26 cellular contexts compared by ENCODE assay signal in the genomic region with DNA sequence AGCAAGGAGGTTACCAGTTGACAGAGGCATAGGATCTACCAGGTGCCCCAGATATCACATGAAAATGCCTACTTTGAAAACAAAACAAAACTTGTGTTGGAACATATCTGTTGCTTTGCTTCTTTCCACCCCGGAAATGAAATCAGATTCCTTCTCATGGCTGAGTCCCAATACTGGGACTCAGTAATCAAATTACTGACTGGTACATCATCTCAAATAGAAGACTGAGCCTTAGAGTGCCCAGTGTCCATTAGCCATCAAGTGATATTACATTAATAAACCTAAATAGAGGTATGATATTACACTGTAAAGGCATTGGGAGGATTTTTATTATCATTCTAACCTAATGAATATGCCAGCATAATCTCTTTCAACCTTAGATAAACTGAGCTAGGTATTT. TPM values are rescaled to one million over a fixed set of nuclear protein-coding genes. Genes with fewer than 3 reads are reported as not detected.
DNase-seq lines count a peak whose midpoint lies in the region; ATAC-seq, FAIRE-seq and TF ChIP-seq lines count a peak whose summit lies in the region.
"Had no signal": no experiment of that assay in that cellular context is flagged by ENCODE, and none has a peak within 500 bp of the region (broad histone marks: within the 10 kb centered on the region; RNA-seq: fewer than 3 reads in every experiment).

No MANE protein-coding gene starts in this region.

- H3K9me3 Mint-ChIP-seq in immature natural killer cell, result no peaks in the 10 kb centered on the region
- H3K9me3 Mint-ChIP-seq: HFFc6 had no signal

- H3K27me3 ChIP-seq in parathyroid adenoma (ENCODE audit: control insufficient read depth, insufficient read depth, low read length), result no peaks in the 10 kb centered on the region
- H3K27me3 ChIP-seq in skeletal muscle tissue (ENCODE audit: control insufficient read depth in 3 of 3, insufficient read depth in 3 of 3, low read length in 3 of 3), result no peaks in the 10 kb centered on the region
- H3K27me3 ChIP-seq in lower lobe of right lung (ENCODE audit: low read depth), result no peaks in the 10 kb centered on the region
- H3K27me3 ChIP-seq: BLaER1 had no signal

- no peaks in the 10 kb centered on the region for H3K4me1 Mint-ChIP-seq in immature natural killer cell
- H3K4me1 Mint-ChIP-seq: CD14-positive monocyte; CD4-positive, alpha-beta memory T cell had no signal

- H3K79me2 ChIP-seq in parathyroid adenoma, result no peaks in the 10 kb centered on the region

- TF ChIP-seq POLR2A in H54 (IDR thresholded peaks at IDR 0.05; ENCODE audit: low read depth, low read length), result no peak

- no peak overlapping the region for H3K4me3 Mint-ChIP-seq in immature natural killer cell
- H3K4me3 Mint-ChIP-seq: CD14-positive monocyte; CD4-positive, alpha-beta memory T cell; HFFc6 had no signal

- H2AFZ ChIP-seq in parathyroid adenoma, result peak overlapping the region; percentile 14

- H3K36me3 ChIP-seq in parathyroid adenoma (ENCODE audit: control insufficient read depth, insufficient read depth, low read length) (no peaks in the 10 kb centered on the region), skeletal muscle tissue (ENCODE audit: control insufficient read depth in 3 of 3, insufficient read depth in 3 of 3, low read length in 3 of 3) (no peaks in the 10 kb centered on the region), lower lobe of right lung (no peaks in the 10 kb centered on the region)
- H3K36me3 ChIP-seq: BLaER1 had no signal

- DNase-seq in H54 (ENCODE audit: insufficient read length, low spot score), result no peak
- DNase-seq in HEK293T (ENCODE audit: extremely low spot score), result no peak
- no peak for DNase-seq in immature natural killer cell
- no peak for DNase-seq in lower lobe of right lung
- DNase-seq in D721Med (ENCODE audit: insufficient read length, low spot score), result no peak
- DNase-seq: 8988T; Calu3; CD4-positive, alpha-beta memory T cell; DMS 273 treated with DMSO at 0.1 percent for 48 hours; DMS53; DND-41; EL; HCEC 1CT; HFFc6; IMR-90 had no signal

- no peaks in the 10 kb centered on the region for H3K36me3 Mint-ChIP-seq in immature natural killer cell
- H3K36me3 Mint-ChIP-seq: CD14-positive monocyte; CD4-positive, alpha-beta memory T cell had no signal

- H3K4me1 ChIP-seq in parathyroid adenoma (peaks cover 4% of the 10 kb centered on the region), skeletal muscle tissue (ENCODE audit: control insufficient read depth in 3 of 3, insufficient read depth in 3 of 3, low read length in 3 of 3) (peaks cover 0 to 16% (median 3%) of the 10 kb centered on the region in 3 donors), lower lobe of right lung (no peaks in the 10 kb centered on the region)
- H3K4me1 ChIP-seq: BLaER1 had no signal

- intact Hi-C loops in lower lobe of right lung (cut with DNase I), result no loop called here

- TF ChIP-seq CTCF in parathyroid adenoma (IDR thresholded peaks at IDR 0.05), result no peak
- TF ChIP-seq CTCF in lower lobe of right lung (IDR thresholded peaks at IDR 0.05), result no peak
- TF ChIP-seq CTCF in D721Med (IDR thresholded peaks at IDR 0.05; ENCODE audit: insufficient read depth, missing control alignments), result no peak

- CTCF ChIA-PET in HEK293T (lab: Yijun Ruan, JAX), result interaction anchor here (0.5 kb wide), 1 partner anchor 698 kb away, joined by 5 read pairs; no protein-coding TSS in a partner anchor

- H3K9me3 ChIP-seq in parathyroid adenoma (ENCODE audit: control insufficient read depth, low read length) (no peaks in the 10 kb centered on the region), skeletal muscle tissue (ENCODE audit: control insufficient read depth in 3 of 3, low read length in 3 of 3) (no peaks in the 10 kb centered on the region), lower lobe of right lung (no peaks in the 10 kb centered on the region)
- H3K9me3 ChIP-seq: BLaER1 had no signal

- FAIRE-seq in H54 (lab: Jason Lieb, UNC), result peak; percentile 74
- FAIRE-seq in D721Med (lab: Jason Lieb, UNC), result no peak
- FAIRE-seq: GM12878, GM19239, HTR-8/SVneo had no signal

- no peak overlapping the region for H3K4me3 ChIP-seq in parathyroid adenoma (ENCODE audit: low read depth, low read length)
- H3K4me3 ChIP-seq in skeletal muscle tissue (ENCODE audit: low read length in 3 of 3), result peak overlapping the region in 2 of 3 donors; percentile 16 to 53
- no peak overlapping the region for H3K4me3 ChIP-seq in lower lobe of right lung
- H3K4me3 ChIP-seq: BLaER1, GM12878 had no signal

- H3K27me3 Mint-ChIP-seq in immature natural killer cell (ENCODE audit: low read depth in 3 of 3), result peaks cover 2% of the 10 kb centered on the region in 3 donors

- ATAC-seq in lower lobe of right lung, result no peak
- ATAC-seq: GM12878 had no signal

- H3K27ac ChIP-seq in cingulate gyrus (ENCODE audit: low read depth, low read length) (peak overlapping the region; percentile 23), parathyroid adenoma (no peak overlapping the region), skeletal muscle tissue (ENCODE audit: low read depth, low read length) (peak overlapping the region; percentile 37), lower lobe of right lung (no peak overlapping the region)
- H3K27ac ChIP-seq: BLaER1 had no signal

- H3K4me2 ChIP-seq in parathyroid adenoma (ENCODE audit: low read length), result no peak overlapping the region
- H3K4me2 ChIP-seq: BLaER1 had no signal

- H3K27ac Mint-ChIP-seq in immature natural killer cell, result no peak overlapping the region
- H3K27ac Mint-ChIP-seq: CD14-positive monocyte; CD4-positive, alpha-beta memory T cell; HFFc6 had no signal

- H3K9ac ChIP-seq in parathyroid adenoma, result no peak overlapping the region
- no peak overlapping the region for H3K9ac ChIP-seq in skeletal muscle tissue (ENCODE audit: low read depth in 1 of 3, low read length in 3 of 3)
- H3K9ac ChIP-seq: BLaER1 had no signal

- POLR2A ChIA-PET in HEK293T (lab: Yijun Ruan, JAX), result no interaction called here

TF ChIP-seq in HEK293T, 16 proteins besides CTCF, POLR2A, EP300 and RAD21:
- TF ChIP-seq TARDBP (IDR thresholded peaks at IDR 0.05) (no peak), CTBP1 (IDR thresholded peaks at IDR 0.05; ENCODE audit: borderline replicate concordance) (no peak), HDGF (IDR thresholded peaks at IDR 0.05; ENCODE audit: borderline replicate concordance) (no peak), ELF4 (IDR thresholded peaks at IDR 0.05) (no peak), SUZ12 (IDR thresholded peaks at IDR 0.05) (no peak), ZNF384 (IDR thresholded peaks at IDR 0.05) (no peak), BHLHE40 (IDR thresholded peaks at IDR 0.05; ENCODE audit: borderline replicate concordance) (no peak), FOXA1 (IDR thresholded peaks at IDR 0.05) (no peak), LEF1 (IDR thresholded peaks at IDR 0.05; ENCODE audit: borderline replicate concordance) (no peak), ARNT (IDR thresholded peaks at IDR 0.05) (no peak), L3MBTL2 (conservative IDR thresholded peaks at IDR 0.05) (no peak), NFRKB (IDR thresholded peaks at IDR 0.05) (no peak), SP1 (IDR thresholded peaks at IDR 0.05) (no peak), FOXK2 (IDR thresholded peaks at IDR 0.05) (no peak), FOXM1 (IDR thresholded peaks at IDR 0.05; ENCODE audit: borderline replicate concordance) (no peak)
- TF ChIP-seq, protein P1, sequence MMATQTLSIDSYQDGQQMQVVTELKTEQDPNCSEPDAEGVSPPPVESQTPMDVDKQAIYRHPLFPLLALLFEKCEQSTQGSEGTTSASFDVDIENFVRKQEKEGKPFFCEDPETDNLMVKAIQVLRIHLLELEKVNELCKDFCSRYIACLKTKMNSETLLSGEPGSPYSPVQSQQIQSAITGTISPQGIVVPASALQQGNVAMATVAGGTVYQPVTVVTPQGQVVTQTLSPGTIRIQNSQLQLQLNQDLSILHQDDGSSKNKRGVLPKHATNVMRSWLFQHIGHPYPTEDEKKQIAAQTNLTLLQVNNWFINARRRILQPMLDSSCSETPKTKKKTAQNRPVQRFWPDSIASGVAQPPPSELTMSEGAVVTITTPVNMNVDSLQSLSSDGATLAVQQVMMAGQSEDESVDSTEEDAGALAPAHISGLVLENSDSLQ (IDR thresholded peaks at IDR 0.05), result no peak
TF ChIP-seq in HEK293T: peak in this region for 0.

RNA-seq across cellular contexts. Expression of a gene that starts 48.6 kb away (rescaled TPM):
- total RNA-seq in skeletal muscle tissue (18.8 TPM), lower lobe of right lung (0.18 TPM)
- not detected for polyA plus RNA-seq in immature natural killer cell
- total RNA-seq: A673; CD4-positive, alpha-beta memory T cell; G401; GM12878; H4; HFFc6 had no signal
- polyA plus RNA-seq: CD14-positive monocyte; CD4-positive, alpha-beta memory T cell; IMR-90 had no signal

Comparison
In these comparisons a context has a peak if more than half of its experiments do, and no peak if none do; other contexts are left out.
1. H3K27ac ChIP-seq: peak in cingulate gyrus (single experiment) and skeletal muscle tissue (single experiment); none in parathyroid adenoma (single experiment) and lower lobe of right lung (single experiment).
2. H3K4me3 ChIP-seq: peak in skeletal muscle tissue (2 of 3); none in parathyroid adenoma (single experiment) and lower lobe of right lung (single experiment).
3. RNA of a gene that starts 48.6 kb away (total RNA-seq): 18.8 TPM in skeletal muscle tissue (single experiment); 0.18 TPM in lower lobe of right lung (single experiment); every median in the first group is over 10 times any median in the second.